Comparison of ENCODE assay signal across 28 cellular contexts in genomic region chr17:54881255-54881972, GRCh38. TPM values are rescaled to one million over a fixed set of nuclear protein-coding genes. Genes with fewer than 3 reads are reported as not detected.
"Had no signal": no experiment of that assay in that cellular context is flagged by ENCODE, and none has a peak within 500 bp of the region (broad histone marks: within the 10 kb centered on the region; RNA-seq: fewer than 3 reads in every experiment).

No MANE protein-coding gene starts in this region.

- H2AFZ ChIP-seq: hepatocyte had no signal

- H3K4me3 ChIP-seq: colonic mucosa, esophagus squamous epithelium, gastrocnemius medialis, heart left ventricle, hepatocyte, left lung, lower lobe of right lung, mucosa of descending colon had no signal

- H3K4me1 ChIP-seq: colonic mucosa, gastrocnemius medialis, heart left ventricle, left lung, lower lobe of right lung had no signal

- H3K4me2 ChIP-seq: hepatocyte had no signal

- H3K36me3 ChIP-seq: colonic mucosa, esophagus squamous epithelium, gastrocnemius medialis, heart left ventricle, left lung, lower lobe of right lung had no signal

- H3K27ac Mint-ChIP-seq: dendritic cell treated with granulocyte-macrophage colony-stimulating factor and Interleukin-4, amounts not matched to agents 40 ng/mL and 50 ng/mL, for 4 days; effector memory CD8-positive, alpha-beta T cell; endodermal cell; immature natural killer cell; mesothelial cell of epicardium; naive B cell; naive thymus-derived CD8-positive, alpha-beta T cell had no signal

- DNase-seq: colonic mucosa; cortex of kidney; effector CD8-positive, alpha-beta T cell; effector memory CD8-positive, alpha-beta T cell; endodermal cell; erythroblast; esophagus squamous epithelium; foreskin fibroblast; foreskin melanocyte; gastrocnemius medialis; heart left ventricle; hypothalamus; immature natural killer cell; islet precursor cell; kidney; kidney glomerular epithelial cell; left colon; left lung; lower lobe of right lung; mesenchymal stem cell; mucosa of descending colon; naive B cell; naive thymus-derived CD8-positive, alpha-beta T cell had no signal

- H3K9me3 ChIP-seq: colonic mucosa, esophagus squamous epithelium, gastrocnemius medialis, heart left ventricle, left lung, lower lobe of right lung, mucosa of descending colon had no signal

- H3K4me1 Mint-ChIP-seq: immature natural killer cell; mesothelial cell of epicardium; naive B cell; naive thymus-derived CD8-positive, alpha-beta T cell had no signal

- H3K4me3 Mint-ChIP-seq: dendritic cell treated with granulocyte-macrophage colony-stimulating factor and Interleukin-4, amounts not matched to agents 40 ng/mL and 50 ng/mL, for 4 days; effector memory CD8-positive, alpha-beta T cell; endodermal cell; immature natural killer cell; mesothelial cell of epicardium; naive B cell; naive thymus-derived CD8-positive, alpha-beta T cell had no signal

- H3K9me3 Mint-ChIP-seq: dendritic cell treated with granulocyte-macrophage colony-stimulating factor and Interleukin-4, amounts not matched to agents 40 ng/mL and 50 ng/mL, for 4 days had no signal

- FAIRE-seq: endometrium, kidney had no signal

- H3K27ac ChIP-seq: colonic mucosa, epithelial cell of prostate, esophagus squamous epithelium, gastrocnemius medialis, heart left ventricle, hepatocyte, left lung, lower lobe of right lung had no signal

- H3K27me3 ChIP-seq: colonic mucosa, gastrocnemius medialis, hepatocyte, left lung had no signal

- H3K36me3 Mint-ChIP-seq: immature natural killer cell; mesothelial cell of epicardium; naive B cell; naive thymus-derived CD8-positive, alpha-beta T cell had no signal

- ATAC-seq: effector memory CD8-positive, alpha-beta T cell; gastrocnemius medialis; heart left ventricle; left colon; left lung; lower lobe of right lung; mucosa of descending colon; naive thymus-derived CD8-positive, alpha-beta T cell had no signal

- H3K27me3 Mint-ChIP-seq: dendritic cell treated with granulocyte-macrophage colony-stimulating factor and Interleukin-4, amounts not matched to agents 40 ng/mL and 50 ng/mL, for 4 days had no signal

- H3K79me2 ChIP-seq: hepatocyte had no signal

RNA-seq across cellular contexts. Expression of gene TOM1L1, which starts 19.2 kb away (rescaled TPM):
- total RNA-seq: naive thymus-derived CD8-positive, alpha-beta T cell had no signal
- polyA plus RNA-seq: immature natural killer cell; naive thymus-derived CD8-positive, alpha-beta T cell had no signal
